ENCODE assay signal across 18 cellular contexts in the genomic region with DNA sequence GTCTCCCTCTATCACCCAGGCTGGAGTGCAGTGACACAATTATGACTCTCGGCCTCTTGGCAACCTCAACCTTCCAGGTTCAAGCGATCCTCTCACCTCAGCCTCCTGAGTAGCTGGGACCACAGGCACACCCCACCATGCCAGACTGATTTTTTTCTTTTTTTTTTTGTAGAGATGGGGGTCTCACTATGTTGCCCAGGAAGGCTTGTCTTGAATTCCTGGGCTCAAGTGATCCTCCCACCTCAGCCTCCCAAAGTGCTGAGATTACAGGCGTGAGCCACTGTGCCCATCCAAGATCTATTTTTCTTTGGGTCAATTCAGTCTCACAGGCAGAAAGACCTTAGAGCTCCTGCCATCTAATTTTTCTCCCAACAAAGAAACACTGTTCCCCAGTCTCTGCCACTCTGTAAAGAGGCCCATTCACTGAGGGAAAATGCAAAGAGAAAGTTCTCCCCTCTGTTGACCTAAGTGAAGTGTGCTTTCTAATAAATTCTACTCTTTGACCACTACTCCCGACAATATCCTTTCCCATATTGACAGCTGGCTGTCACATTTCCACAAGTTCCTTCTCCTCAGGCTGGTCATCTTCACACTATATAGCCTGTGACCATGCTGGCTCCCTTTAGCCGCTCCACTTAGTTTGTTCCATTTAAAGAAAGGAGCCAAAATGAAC. TPM values are rescaled to one million over a fixed set of nuclear protein-coding genes. Genes with fewer than 3 reads are reported as not detected.
DNase-seq lines count a peak whose midpoint lies in the region; ATAC-seq and TF ChIP-seq lines count a peak whose summit lies in the region.
"Had no signal": no experiment of that assay in that cellular context is flagged by ENCODE, and none has a peak within 500 bp of the region (broad histone marks: within the 10 kb centered on the region; RNA-seq: fewer than 3 reads in every experiment).

No MANE protein-coding gene starts in this region.

- intact Hi-C loops in activated B cell treated with CpG ODN at 0.5 μM for 24 hours (cut with micrococcal nuclease): no loop called here

- DNase-seq in COLO829 (ENCODE audit: low spot score): peak; percentile 75
- DNase-seq in activated B cell treated with CpG ODN at 0.5 μM for 24 hours: no peak
- DNase-seq in medulla oblongata (ENCODE audit: extremely low spot score): peak; percentile 75
- DNase-seq in stimulated activated effector memory CD8-positive, alpha-beta T cell treated with anti-CD3 and anti-CD28 coated beads, Interleukin-12 subunit alpha, Interleukin-12 subunit beta, amount 100 ng/mL, for 72 hours (ENCODE audit: low spot score in 2 of 2): no peak
- no peak for DNase-seq in GM03348 (ENCODE audit: low spot score)
- DNase-seq in NCI-H345 treated with DMSO at 0.1 percent for 48 hours (lab: John Stamatoyannopoulos, UW; ENCODE audit: unreplicated experiment): no peak
- DNase-seq in nucleus accumbens (lab: John Stamatoyannopoulos, UW): no peak
- DNase-seq in cortex of kidney (lab: John Stamatoyannopoulos, UW): no peak
- DNase-seq: CD4-positive, CD25-positive, alpha-beta regulatory T cell; COR-L47; DMS79; Kasumi-1; NCI-H1694; NCI-H2081; NCI-H2171 treated with DMSO at 0.1 percent for 48 hours; NCI-H446 treated with DMSO at 0.1 percent for 48 hours; NCI-H526 treated with DMSO at 0.1 percent for 48 hours; SHP77 treated with DMSO at 0.1 percent for 48 hours had no signal

- H3K36me3 Mint-ChIP-seq in activated B cell treated with CpG ODN at 0.5 μM for 24 hours (ENCODE audit: low read depth): peaks cover 39% of the 10 kb centered on the region
- H3K36me3 Mint-ChIP-seq in stimulated activated effector memory CD8-positive, alpha-beta T cell treated with anti-CD3 and anti-CD28 coated beads, Interleukin-12 subunit alpha, Interleukin-12 subunit beta, amount 100 ng/mL, for 72 hours: peaks cover 29% of the 10 kb centered on the region

- no peaks in the 10 kb centered on the region for H3K27me3 Mint-ChIP-seq in activated B cell treated with CpG ODN at 0.5 μM for 24 hours
- H3K27me3 Mint-ChIP-seq: CD4-positive, CD25-positive, alpha-beta regulatory T cell had no signal

- CTCF ChIA-PET in activated B cell treated with CpG ODN at 0.5 μM for 24 hours (lab: Charles Lee): no interaction called here

- POLR2A ChIA-PET in activated B cell treated with CpG ODN at 0.5 μM for 24 hours (lab: Charles Lee): interaction anchor here (0.7 to 1.0 kb wide), 2 partner anchors 24 to 33 kb away, joined by 3 to 4 read pairs; a partner anchor contains a TSS

- no peak for TF ChIP-seq CTCF in activated B cell treated with CpG ODN at 0.5 μM for 24 hours (IDR thresholded peaks at IDR 0.05)

- H3K9me3 Mint-ChIP-seq in activated B cell treated with CpG ODN at 0.5 μM for 24 hours: no peaks in the 10 kb centered on the region
- no peaks in the 10 kb centered on the region for H3K9me3 Mint-ChIP-seq in stimulated activated effector memory CD8-positive, alpha-beta T cell treated with anti-CD3 and anti-CD28 coated beads, Interleukin-12 subunit alpha, Interleukin-12 subunit beta, amount 100 ng/mL, for 72 hours
- H3K9me3 Mint-ChIP-seq: CD4-positive, CD25-positive, alpha-beta regulatory T cell had no signal

- H3K4me1 Mint-ChIP-seq in activated B cell treated with CpG ODN at 0.5 μM for 24 hours: peaks cover 23% of the 10 kb centered on the region
- H3K4me1 Mint-ChIP-seq in stimulated activated effector memory CD8-positive, alpha-beta T cell treated with anti-CD3 and anti-CD28 coated beads, Interleukin-12 subunit alpha, Interleukin-12 subunit beta, amount 100 ng/mL, for 72 hours: no peaks in the 10 kb centered on the region

- ATAC-seq in activated B cell treated with CpG ODN at 0.5 μM for 24 hours (ENCODE audit: low read depth): no peak
- ATAC-seq in stimulated activated effector memory CD8-positive, alpha-beta T cell treated with anti-CD3 and anti-CD28 coated beads, Interleukin-12 subunit alpha, Interleukin-12 subunit beta, amount 100 ng/mL, for 72 hours: no peak

- no peak overlapping the region for H3K4me3 Mint-ChIP-seq in activated B cell treated with CpG ODN at 0.5 μM for 24 hours
- H3K4me3 Mint-ChIP-seq in stimulated activated effector memory CD8-positive, alpha-beta T cell treated with anti-CD3 and anti-CD28 coated beads, Interleukin-12 subunit alpha, Interleukin-12 subunit beta, amount 100 ng/mL, for 72 hours: no peak overlapping the region
- H3K4me3 Mint-ChIP-seq: CD4-positive, CD25-positive, alpha-beta regulatory T cell had no signal

- peak overlapping the region; percentile 20 for H3K27ac Mint-ChIP-seq in activated B cell treated with CpG ODN at 0.5 μM for 24 hours
- H3K27ac Mint-ChIP-seq in stimulated activated effector memory CD8-positive, alpha-beta T cell treated with anti-CD3 and anti-CD28 coated beads, Interleukin-12 subunit alpha, Interleukin-12 subunit beta, amount 100 ng/mL, for 72 hours: peak overlapping the region; percentile 4

RNA-seq across cellular contexts. Expression of a gene that starts 23.3 kb away (rescaled TPM):
- 29.9 and 31.3 TPM in 2 replicates for total RNA-seq in activated B cell treated with CpG ODN at 0.5 μM for 24 hours

RNA-seq across cellular contexts. Expression of a gene that starts 23.6 kb away (rescaled TPM):
- 0.71 and 1.00 TPM in 2 replicates for total RNA-seq in activated B cell treated with CpG ODN at 0.5 μM for 24 hours

RNA-seq across cellular contexts. Expression of a gene that starts 32.8 kb away (rescaled TPM):
- total RNA-seq in activated B cell treated with CpG ODN at 0.5 μM for 24 hours: 17.5 and 22.2 TPM in 2 replicates

RNA-seq across cellular contexts. Expression of a gene that starts 32.9 kb away (rescaled TPM):
- 28.7 and 30.8 TPM in 2 replicates for total RNA-seq in activated B cell treated with CpG ODN at 0.5 μM for 24 hours

Comparison
In these comparisons a context has a peak if more than half of its experiments do, and no peak if none do; other contexts are left out.
1. DNase-seq: peak in COLO829 (single experiment) and medulla oblongata (single experiment); none in activated B cell treated with CpG ODN at 0.5 μM for 24 hours (single experiment), stimulated activated effector memory CD8-positive, alpha-beta T cell treated with anti-CD3 and anti-CD28 coated beads, Interleukin-12 subunit alpha, Interleukin-12 subunit beta, amount 100 ng/mL, for 72 hours (0 of 2), GM03348 (single experiment), NCI-H345 treated with DMSO at 0.1 percent for 48 hours (single experiment), nucleus accumbens (0 of 56) and cortex of kidney (single experiment).